In the genomic region with DNA sequence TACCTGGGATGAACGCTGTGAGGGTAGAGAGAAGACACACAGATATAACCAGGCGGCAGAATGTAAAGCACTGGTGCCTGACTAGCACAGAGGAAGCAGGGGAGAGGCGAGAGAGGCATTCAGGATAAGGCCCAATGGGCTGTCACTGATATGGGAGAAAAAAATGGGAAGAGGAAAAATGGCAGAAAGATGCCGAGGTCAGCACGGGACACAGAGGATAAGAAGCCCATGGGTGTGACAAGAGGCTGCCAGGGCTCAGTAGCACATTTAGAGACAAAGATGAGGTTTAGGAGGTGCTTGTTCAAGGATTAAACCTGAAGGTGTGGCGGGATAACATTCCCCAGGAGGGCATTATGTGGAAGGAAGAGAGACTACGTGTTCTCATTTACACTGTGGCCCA, we compare ENCODE assay signal across 2 cellular contexts.
TF ChIP-seq lines count a peak whose summit lies in the region.

No MANE protein-coding gene starts in this region.

TF ChIP-seq in A549, 52 proteins besides CTCF, POLR2A, EP300 and RAD21 (continued from another document):
- TF ChIP-seq CBX2 (IDR thresholded peaks at IDR 0.05; ENCODE audit: borderline replicate concordance, low read depth), result no peak

TF ChIP-seq in SK-N-SH treated with all-trans-retinoic acid at 6 μM for 48 hours, 23 proteins besides CTCF, POLR2A, EP300 and RAD21:
- TF ChIP-seq ZNF70 (CRISPR knock-in tag; IDR thresholded peaks at IDR 0.05) (no peak), OSR1 (CRISPR knock-in tag; IDR thresholded peaks at IDR 0.05) (no peak)
